Comparison of ENCODE assay signal across 8 cellular contexts in the genomic region with DNA sequence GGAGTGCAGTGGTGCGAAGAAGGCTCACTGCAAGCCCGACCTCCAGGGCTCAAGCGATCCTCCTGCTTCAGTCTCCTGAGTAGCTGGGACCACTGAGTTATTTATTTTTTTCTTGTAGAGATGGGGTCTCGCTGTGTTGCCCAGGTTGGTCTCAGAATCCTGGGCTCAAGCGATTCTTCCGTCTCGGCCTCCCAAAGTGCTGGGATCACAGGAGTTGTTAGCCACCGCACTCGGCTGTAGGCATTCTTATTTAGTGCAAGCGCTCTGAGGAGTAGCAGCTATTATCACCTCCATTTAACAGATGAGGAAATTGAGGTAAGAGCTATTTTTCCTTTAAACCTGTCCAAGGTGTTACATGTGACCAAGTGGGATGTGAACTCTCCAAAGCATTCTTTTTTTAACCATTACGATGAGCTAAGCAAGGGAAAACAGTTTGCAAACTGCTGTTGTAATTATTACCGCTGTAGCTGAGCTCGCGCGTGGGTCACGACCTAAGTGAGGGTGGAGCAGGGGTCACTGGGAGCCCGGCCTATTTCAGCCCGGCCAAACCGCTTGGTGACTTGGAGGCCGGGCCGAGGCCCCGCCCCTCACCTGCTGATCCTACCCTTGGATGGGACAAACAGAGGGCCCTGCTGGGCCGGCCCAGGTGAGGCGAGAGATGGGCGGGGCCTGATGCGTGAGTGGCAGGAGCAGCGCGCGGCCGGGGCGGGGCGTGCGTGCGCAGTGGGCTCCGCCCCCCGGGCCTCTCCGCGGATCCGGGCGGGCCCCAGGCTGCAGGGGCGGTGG. TPM values are rescaled to one million over a fixed set of nuclear protein-coding genes. Genes with fewer than 3 reads are reported as not detected.
DNase-seq lines count a peak whose midpoint lies in the region; ATAC-seq and TF ChIP-seq lines count a peak whose summit lies in the region.

No MANE protein-coding gene starts in this region.

- H3K4me2 ChIP-seq in MM.1S (ENCODE audit: low read depth, low read length) = peak overlapping the region; percentile 83
- H3K4me2 ChIP-seq in SU-DHL-6 (ENCODE audit: low read depth, low read length, poor library complexity, severe bottlenecking) = peak overlapping the region; percentile 36

- H3K36me3 ChIP-seq in MM.1S (replicated peaks; ENCODE audit: insufficient read depth, low read length) (no peaks in the 10 kb centered on the region), SU-DHL-6 (ENCODE audit: low read length) (no peaks in the 10 kb centered on the region), testis (ENCODE audit: low read depth, missing control alignments) (no peaks in the 10 kb centered on the region)

- H2AFZ ChIP-seq in MM.1S (ENCODE audit: low read length) (peak overlapping the region; percentile 71), SU-DHL-6 (ENCODE audit: low read depth, low read length, severe bottlenecking) (no peak overlapping the region)

- TF ChIP-seq POLR2A in testis (IDR thresholded peaks at IDR 0.05) = no peak

- peak; percentile 94 for ATAC-seq in Right ventricle myocardium inferior

- peak overlapping the region; percentile 82 for H3K4me3 Mint-ChIP-seq in activated naive CD8-positive, alpha-beta T cell
- peak overlapping the region; percentile 66 for H3K4me3 Mint-ChIP-seq in osteocyte (ENCODE audit: unreplicated experiment)

- no peaks in the 10 kb centered on the region for H3K9me2 ChIP-seq in MM.1S (replicated peaks; ENCODE audit: insufficient read depth, low read length)
- H3K9me2 ChIP-seq in SU-DHL-6 (replicated peaks; ENCODE audit: insufficient read depth, low read length) = no peaks in the 10 kb centered on the region

- no peak overlapping the region for H3K27ac ChIP-seq in MM.1S (ENCODE audit: low read length)
- H3K27ac ChIP-seq in SU-DHL-6 (ENCODE audit: low read depth, low read length) = no peak overlapping the region
- H3K27ac ChIP-seq in testis = no peak overlapping the region

- WGBS in testis, 2 donors = 23 to 40% methylated on average over 18 to 36 of the region's 41 CpGs

- H3K9me3 Mint-ChIP-seq in activated naive CD8-positive, alpha-beta T cell (ENCODE audit: low read depth) = no peaks in the 10 kb centered on the region
- no peaks in the 10 kb centered on the region for H3K9me3 Mint-ChIP-seq in osteocyte (ENCODE audit: unreplicated experiment)

- H3K27me3 Mint-ChIP-seq in activated naive CD8-positive, alpha-beta T cell = peaks cover 30% of the 10 kb centered on the region
- H3K27me3 Mint-ChIP-seq in osteocyte (ENCODE audit: unreplicated experiment) = peaks cover 18% of the 10 kb centered on the region

- no peaks in the 10 kb centered on the region for H3K79me2 ChIP-seq in MM.1S (ENCODE audit: low read length)
- H3K79me2 ChIP-seq in SU-DHL-6 (ENCODE audit: insufficient read depth, low read length) = no peaks in the 10 kb centered on the region

- DNase-seq in DMS53 treated with DMSO at 0.1 percent for 48 hours (lab: John Stamatoyannopoulos, UW; ENCODE audit: unreplicated experiment) (peak; percentile 49), H4 (ENCODE audit: low spot score) (peak; percentile 34), MM.1S (peak; percentile 96), Right ventricle myocardium inferior (ENCODE audit: missing footprints) (peak; percentile 94), osteocyte (ENCODE audit: extremely low spot score, unreplicated experiment) (no peak), testis (peak; percentile 95)

- no peaks in the 10 kb centered on the region for H3K36me3 Mint-ChIP-seq in activated naive CD8-positive, alpha-beta T cell
- H3K36me3 Mint-ChIP-seq in osteocyte (ENCODE audit: unreplicated experiment) = no peaks in the 10 kb centered on the region

- no peak overlapping the region for H3K27ac Mint-ChIP-seq in activated naive CD8-positive, alpha-beta T cell
- H3K27ac Mint-ChIP-seq in osteocyte (ENCODE audit: unreplicated experiment) = no peak overlapping the region

- H3K4me3 ChIP-seq in MM.1S (ENCODE audit: low read length) (peak overlapping the region; percentile 60), SU-DHL-6 (ENCODE audit: insufficient read depth, low read length, poor library complexity, severe bottlenecking) (peak overlapping the region; percentile 17), testis (peak overlapping the region; percentile 45 to 84)

- H4K20me1 ChIP-seq in MM.1S (ENCODE audit: insufficient read depth, low read length) = no peaks in the 10 kb centered on the region
- no peaks in the 10 kb centered on the region for H4K20me1 ChIP-seq in SU-DHL-6 (ENCODE audit: low read depth, low read length)

- H3K4me1 ChIP-seq in MM.1S (ENCODE audit: low read length) (peaks cover 8% of the 10 kb centered on the region), testis (peaks cover 29% of the 10 kb centered on the region)

- H3K27me3 ChIP-seq in MM.1S (replicated peaks; ENCODE audit: insufficient read depth, low read length) (no peaks in the 10 kb centered on the region), SU-DHL-6 (ENCODE audit: low read length) (no peaks in the 10 kb centered on the region), testis (no peaks in the 10 kb centered on the region)

- TF ChIP-seq CTCF in MM.1S (IDR thresholded peaks at IDR 0.05; ENCODE audit: low read length) (no peak), SU-DHL-6 (IDR thresholded peaks at IDR 0.05; ENCODE audit: insufficient read depth, low read length, poor library complexity, severe bottlenecking) (no peak), osteocyte (IDR thresholded peaks at IDR 0.05) (no peak), testis (IDR thresholded peaks at IDR 0.05) (no peak)

- intact Hi-C loops in Right ventricle myocardium inferior (cut with DNase I) = loop anchor here (10.0 kb wide), 1 partner anchor 192 kb away; a partner anchor contains a TSS
- intact Hi-C loops in testis (cut with DNase I; ENCODE audit: low total_unique reads) = no loop called here

- H3K9ac ChIP-seq in MM.1S (ENCODE audit: low read length) (no peak overlapping the region; the same call in 1 of the 2 replicates), SU-DHL-6 (ENCODE audit: low read length) (no peak overlapping the region)

- peaks cover 9% of the 10 kb centered on the region for H3F3A ChIP-seq in MM.1S (ENCODE audit: insufficient read depth, low read length)
- 0 out of 2 replicates have a peak, but pooled peaks cover 3% of the 10 kb centered on the region for H3F3A ChIP-seq in SU-DHL-6 (ENCODE audit: insufficient read depth)

- peaks cover 23% of the 10 kb centered on the region for H3K4me1 Mint-ChIP-seq in activated naive CD8-positive, alpha-beta T cell (ENCODE audit: low read depth)
- H3K4me1 Mint-ChIP-seq in osteocyte (ENCODE audit: unreplicated experiment) = peaks cover 15% of the 10 kb centered on the region

- H3K9me3 ChIP-seq in MM.1S (replicated peaks; ENCODE audit: insufficient read depth, low read length) (no peaks in the 10 kb centered on the region), SU-DHL-6 (ENCODE audit: insufficient read depth, low read length) (no peaks in the 10 kb centered on the region), testis (no peaks in the 10 kb centered on the region)

RNA-seq across cellular contexts. Expression of a gene that starts 0.4 kb away (rescaled TPM):
- total RNA-seq in H4 (2014; rRNA removed; shearing (Covaris generic)) = 2.6 and 3.9 TPM in 2 replicates
- total RNA-seq in Right ventricle myocardium inferior = 48.8 TPM
- 2.9 and 5.4 TPM in 2 replicates for total RNA-seq in osteocyte
- total RNA-seq in testis = 10 to 100 TPM; 54.5 to 54.9 TPM
- polyA plus RNA-seq in testis (ENCODE audit: insufficient read depth, low read depth, low replicate concordance) = 42.5 TPM

RNA-seq across cellular contexts. Expression of a gene that starts 10.8 kb away (rescaled TPM):
- total RNA-seq in H4 (2014; rRNA removed; shearing (Covaris generic)) = not detected in 2 replicates
- total RNA-seq in Right ventricle myocardium inferior = not detected
- not detected in 2 replicates for total RNA-seq in osteocyte
- 10 to 100 TPM in 1 of 2 donors, 1 to 10 TPM in 1; 1.8 to 10.9 TPM for total RNA-seq in testis
- 4.5 TPM for polyA plus RNA-seq in testis (ENCODE audit: insufficient read depth, low read depth, low replicate concordance)
